7 cellular contexts compared by ENCODE assay signal in genomic region chr12:66776974-66777373, GRCh38.
DNase-seq lines count a peak whose midpoint lies in the region; ATAC-seq lines count a peak whose summit lies in the region.

No MANE protein-coding gene starts in this region.

- H3K4me3 Mint-ChIP-seq in activated T-cell treated with anti-CD3 and anti-CD28 coated beads, Interleukin-2, amount 50 U/mL, for 72 hours = peak overlapping the region; percentile 9 to 37

- ATAC-seq in GM19438 (IDR thresholded peaks at IDR 0.05; ENCODE audit: low read depth, unreplicated experiment) = peak; percentile 94
- ATAC-seq in HG03064 (IDR thresholded peaks at IDR 0.05; ENCODE audit: low read depth, unreplicated experiment) = peak; percentile 94
- ATAC-seq in activated T-cell treated with anti-CD3 and anti-CD28 coated beads, Interleukin-2, amount 50 U/mL, for 72 hours (replicated peaks in 1 of 2) = peak; percentile 100
- no peak for ATAC-seq in GM19324 (IDR thresholded peaks at IDR 0.05; ENCODE audit: low FRiP score, unreplicated experiment)

- peaks cover 20% of the 10 kb centered on the region for H3K4me1 Mint-ChIP-seq in activated T-cell treated with anti-CD3 and anti-CD28 coated beads, Interleukin-2, amount 50 U/mL, for 72 hours (ENCODE audit: low read depth)

- H3K9me3 Mint-ChIP-seq in activated T-cell treated with anti-CD3 and anti-CD28 coated beads, Interleukin-2, amount 50 U/mL, for 72 hours = no peaks in the 10 kb centered on the region

- H3K27ac Mint-ChIP-seq in activated T-cell treated with anti-CD3 and anti-CD28 coated beads, Interleukin-2, amount 50 U/mL, for 72 hours = no peak overlapping the region

- peaks cover 34% of the 10 kb centered on the region for H3K27me3 Mint-ChIP-seq in activated T-cell treated with anti-CD3 and anti-CD28 coated beads, Interleukin-2, amount 50 U/mL, for 72 hours (ENCODE audit: low read depth)

- peak; percentile 67 to 79 for DNase-seq in activated T-cell treated with anti-CD3 and anti-CD28 coated beads, Interleukin-2, amount 50 U/mL, for 72 hours
- DNase-seq in stimulated activated CD8-positive, alpha-beta memory T cell treated with anti-CD3 and anti-CD28 coated beads, Interleukin-7, amount 100 ng/mL, for 1 hour (ENCODE audit: low read depth in 2 of 2) = peak; percentile 5 to 15
- no peak for DNase-seq in effector CD4-positive, alpha-beta T cell
- DNase-seq in NCI-H82 treated with DMSO at 0.1 percent for 48 hours (lab: John Stamatoyannopoulos, UW; ENCODE audit: unreplicated experiment) = no peak

- H3K36me3 Mint-ChIP-seq in activated T-cell treated with anti-CD3 and anti-CD28 coated beads, Interleukin-2, amount 50 U/mL, for 72 hours (ENCODE audit: insufficient read depth in 2 of 2) = no peaks in the 10 kb centered on the region

Comparison
In these comparisons a context has a peak if more than half of its experiments do, and no peak if none do; other contexts are left out.
1. DNase-seq: peak in activated T-cell treated with anti-CD3 and anti-CD28 coated beads, Interleukin-2, amount 50 U/mL, for 72 hours (2 of 2) and stimulated activated CD8-positive, alpha-beta memory T cell treated with anti-CD3 and anti-CD28 coated beads, Interleukin-7, amount 100 ng/mL, for 1 hour (2 of 2); none in effector CD4-positive, alpha-beta T cell (single experiment) and NCI-H82 treated with DMSO at 0.1 percent for 48 hours (single experiment).